In genomic region chr15:59011262-59011947, GRCh38 we compare ENCODE assay signal across 17 cellular contexts.
DNase-seq lines count a peak whose midpoint lies in the region; ATAC-seq and TF ChIP-seq lines count a peak whose summit lies in the region.
"Had no signal": no experiment of that assay in that cellular context is flagged by ENCODE, and none has a peak within 500 bp of the region (broad histone marks: within the 10 kb centered on the region; RNA-seq: fewer than 3 reads in every experiment).

No MANE protein-coding gene starts in this region.

- no peaks in the 10 kb centered on the region for H3K27me3 Mint-ChIP-seq in activated naive CD4-positive, alpha-beta T cell treated with anti-CD3 and anti-CD28 coated beads, Interleukin-2, amount 50 U/mL, for 24 hours
- H3K27me3 Mint-ChIP-seq in nephron progenitor cell (ENCODE audit: low read depth, poor library complexity): no peaks in the 10 kb centered on the region
- H3K27me3 Mint-ChIP-seq: CD4-positive, alpha-beta memory T cell had no signal

- peak overlapping the region; percentile 30 for H3K27ac Mint-ChIP-seq in activated naive CD4-positive, alpha-beta T cell treated with anti-CD3 and anti-CD28 coated beads, Interleukin-2, amount 50 U/mL, for 24 hours
- H3K27ac Mint-ChIP-seq in nephron progenitor cell: peak overlapping the region; percentile 36
- H3K27ac Mint-ChIP-seq: GM23338 had no signal

- no peak for DNase-seq in activated naive CD4-positive, alpha-beta T cell treated with anti-CD3 and anti-CD28 coated beads, Interleukin-2, amount 50 U/mL, for 16 hours
- peak; percentile 69 for DNase-seq in OCI-M1 (lab: John Stamatoyannopoulos, UW)
- peak; percentile 16 for DNase-seq in astrocyte of the hippocampus (ENCODE audit: low read depth, low spot score)
- no peak for DNase-seq in nephron progenitor cell
- DNase-seq in NCI-H2107 treated with DMSO at 0.1 percent for 48 hours (lab: John Stamatoyannopoulos, UW; ENCODE audit: unreplicated experiment): no peak
- no peak for DNase-seq in iPS-NIHi11 (ENCODE audit: low spot score)
- DNase-seq: 8988T; CD4-positive, alpha-beta memory T cell; MG63; NCI-H1092 treated with DMSO at 0.1 percent for 48 hours; NCI-H2081 treated with DMSO at 0.1 percent for 48 hours; NCI-H226; NCI-H524 treated with DMSO at 0.1 percent for 48 hours; SHP77 had no signal

- TF ChIP-seq CTCF in nephron progenitor cell (IDR thresholded peaks at IDR 0.05): no peak

- no peaks in the 10 kb centered on the region for H3K9me3 Mint-ChIP-seq in activated naive CD4-positive, alpha-beta T cell treated with anti-CD3 and anti-CD28 coated beads, Interleukin-2, amount 50 U/mL, for 24 hours
- H3K9me3 Mint-ChIP-seq in nephron progenitor cell: peaks cover 10% of the 10 kb centered on the region

- no peak for ATAC-seq in HG03175 (IDR thresholded peaks at IDR 0.05; ENCODE audit: unreplicated experiment)
- ATAC-seq: GM23338 had no signal

- peaks cover 56% of the 10 kb centered on the region for H3K4me1 Mint-ChIP-seq in activated naive CD4-positive, alpha-beta T cell treated with anti-CD3 and anti-CD28 coated beads, Interleukin-2, amount 50 U/mL, for 24 hours
- H3K4me1 Mint-ChIP-seq in nephron progenitor cell: peaks cover 8% of the 10 kb centered on the region

- H3K36me3 Mint-ChIP-seq in activated naive CD4-positive, alpha-beta T cell treated with anti-CD3 and anti-CD28 coated beads, Interleukin-2, amount 50 U/mL, for 24 hours: peaks cover 14% of the 10 kb centered on the region
- H3K36me3 Mint-ChIP-seq in nephron progenitor cell (ENCODE audit: low read depth): peaks cover 67% of the 10 kb centered on the region

- H3K4me3 Mint-ChIP-seq in activated naive CD4-positive, alpha-beta T cell treated with anti-CD3 and anti-CD28 coated beads, Interleukin-2, amount 50 U/mL, for 24 hours: no peak overlapping the region
- H3K4me3 Mint-ChIP-seq in nephron progenitor cell: no peak overlapping the region
- H3K4me3 Mint-ChIP-seq: CD4-positive, alpha-beta memory T cell; GM23338 had no signal

Comparison
In these comparisons a context has a peak if more than half of its experiments do, and no peak if none do; other contexts are left out.
1. DNase-seq: peak in OCI-M1 (single experiment) and astrocyte of the hippocampus (single experiment); none in activated naive CD4-positive, alpha-beta T cell treated with anti-CD3 and anti-CD28 coated beads, Interleukin-2, amount 50 U/mL, for 16 hours (single experiment), nephron progenitor cell (single experiment), NCI-H2107 treated with DMSO at 0.1 percent for 48 hours (single experiment) and iPS-NIHi11 (single experiment).